ENCODE assay signal across 8 cellular contexts in genomic region chr22:36528336-36528735, GRCh38. TPM values are rescaled to one million over a fixed set of nuclear protein-coding genes. Genes with fewer than 3 reads are reported as not detected.
DNase-seq lines count a peak whose midpoint lies in the region; ATAC-seq and TF ChIP-seq lines count a peak whose summit lies in the region.

No MANE protein-coding gene starts in this region.

- POLR2A ChIA-PET in activated CD4-positive, alpha-beta T cell treated with anti-CD3 and anti-CD28 coated beads, Interleukin-2, amount 10 ng/mL, durations not matched to agents 7 days and 5 days (lab: Charles Lee) = interaction anchor here (0.6 kb wide), 1 partner anchor 197 kb away, joined by 5 read pairs; no protein-coding TSS in a partner anchor
- POLR2A ChIA-PET in activated CD8-positive, alpha-beta T cell treated with anti-CD3 and anti-CD28 coated beads, Interleukin-2, amount 10 ng/mL, durations not matched to agents 7 days and 5 days (lab: Charles Lee) = interaction anchor here (0.6 to 2.4 kb wide), 5 partner anchors 18 to 557 kb away, joined by 3 to 13 read pairs (median 4); partner anchors contain the start of gene FOXRED2

- no peaks in the 10 kb centered on the region for H3K9me3 ChIP-seq in left ventricle myocardium inferior (replicated peaks)

- H3K27ac ChIP-seq in left ventricle myocardium inferior (replicated peaks) = peak overlapping the region; percentile 94

- peak overlapping the region; percentile 100 for H3K27ac Mint-ChIP-seq in activated CD4-positive, alpha-beta T cell treated with anti-CD3 and anti-CD28 coated beads, Interleukin-2, amount 10 ng/mL, durations not matched to agents 7 days and 5 days
- peak overlapping the region; percentile 99 for H3K27ac Mint-ChIP-seq in activated CD8-positive, alpha-beta T cell treated with anti-CD3 and anti-CD28 coated beads, Interleukin-2, amount 10 ng/mL, durations not matched to agents 7 days and 5 days

- H3K4me1 Mint-ChIP-seq in activated CD4-positive, alpha-beta T cell treated with anti-CD3 and anti-CD28 coated beads, Interleukin-2, amount 10 ng/mL, durations not matched to agents 7 days and 5 days = peaks cover 34% of the 10 kb centered on the region
- H3K4me1 Mint-ChIP-seq in activated CD8-positive, alpha-beta T cell treated with anti-CD3 and anti-CD28 coated beads, Interleukin-2, amount 10 ng/mL, durations not matched to agents 7 days and 5 days (ENCODE audit: low read depth) = peaks cover 28% of the 10 kb centered on the region

- no peaks in the 10 kb centered on the region for H3K27me3 Mint-ChIP-seq in activated CD4-positive, alpha-beta T cell treated with anti-CD3 and anti-CD28 coated beads, Interleukin-2, amount 10 ng/mL, durations not matched to agents 7 days and 5 days
- no peaks in the 10 kb centered on the region for H3K27me3 Mint-ChIP-seq in activated CD8-positive, alpha-beta T cell treated with anti-CD3 and anti-CD28 coated beads, Interleukin-2, amount 10 ng/mL, durations not matched to agents 7 days and 5 days (ENCODE audit: low read depth)

- peaks cover 36% of the 10 kb centered on the region for H3K36me3 Mint-ChIP-seq in activated CD4-positive, alpha-beta T cell treated with anti-CD3 and anti-CD28 coated beads, Interleukin-2, amount 10 ng/mL, durations not matched to agents 7 days and 5 days (ENCODE audit: low read depth)
- H3K36me3 Mint-ChIP-seq in activated CD8-positive, alpha-beta T cell treated with anti-CD3 and anti-CD28 coated beads, Interleukin-2, amount 10 ng/mL, durations not matched to agents 7 days and 5 days (ENCODE audit: low read depth) = peaks cover 36% of the 10 kb centered on the region

- H3K27me3 ChIP-seq in left ventricle myocardium inferior (ENCODE audit: low read depth) = no peaks in the 10 kb centered on the region

- no peak for TF ChIP-seq CTCF in left ventricle myocardium inferior (IDR thresholded peaks at IDR 0.05; ENCODE audit: borderline replicate concordance)

- CTCF ChIA-PET in activated CD4-positive, alpha-beta T cell treated with anti-CD3 and anti-CD28 coated beads, Interleukin-2, amount 10 ng/mL, durations not matched to agents 7 days and 5 days (lab: Charles Lee) = interaction anchor here (0.8 to 2.2 kb wide), 5 partner anchors 10 to 52 kb away, joined by 3 to 8 read pairs (median 4); no protein-coding TSS in a partner anchor
- CTCF ChIA-PET in activated CD8-positive, alpha-beta T cell treated with anti-CD3 and anti-CD28 coated beads, Interleukin-2, amount 10 ng/mL, durations not matched to agents 7 days and 5 days (lab: Charles Lee) = interaction anchor here (0.9 to 3.0 kb wide), 5 partner anchors 17 to 328 kb away, joined by 3 to 13 read pairs (median 3); partner anchors contain the start of gene FOXRED2

- no peak for DNase-seq in activated CD4-positive, alpha-beta T cell treated with anti-CD3 and anti-CD28 coated beads, Interleukin-2, amount 10 ng/mL, durations not matched to agents 7 days and 5 days
- DNase-seq in activated CD4-positive, alpha-beta T cell treated with anti-CD3 and anti-CD28 coated beads, Interleukin-2, amount 50 U/mL, for 4 hours = no peak
- no peak for DNase-seq in activated CD8-positive, alpha-beta T cell treated with anti-CD3 and anti-CD28 coated beads, Interleukin-2, amount 10 ng/mL, durations not matched to agents 7 days and 5 days
- DNase-seq in left ventricle myocardium inferior = no peak
- DNase-seq in skeletal muscle cell (ENCODE audit: low read depth) = no peak
- no peak for DNase-seq in activated CD4-positive, CD25-positive, alpha-beta regulatory T cell treated with anti-CD3 and anti-CD28 coated beads, Interleukin-2, amount 50 U/mL, for 72 hours
- no peak for DNase-seq in amygdala (lab: John Stamatoyannopoulos, UW)

- H3K4me3 Mint-ChIP-seq in activated CD4-positive, alpha-beta T cell treated with anti-CD3 and anti-CD28 coated beads, Interleukin-2, amount 10 ng/mL, durations not matched to agents 7 days and 5 days = peak overlapping the region; percentile 95
- peak overlapping the region; percentile 91 for H3K4me3 Mint-ChIP-seq in activated CD8-positive, alpha-beta T cell treated with anti-CD3 and anti-CD28 coated beads, Interleukin-2, amount 10 ng/mL, durations not matched to agents 7 days and 5 days

- peak overlapping the region; percentile 76 for H3K4me3 ChIP-seq in left ventricle myocardium inferior
- H3K4me3 ChIP-seq in skeletal muscle cell (ENCODE audit: low read depth, low read length) = peak overlapping the region; percentile 82

- H3K9me3 Mint-ChIP-seq in activated CD4-positive, alpha-beta T cell treated with anti-CD3 and anti-CD28 coated beads, Interleukin-2, amount 10 ng/mL, durations not matched to agents 7 days and 5 days = no peaks in the 10 kb centered on the region
- H3K9me3 Mint-ChIP-seq in activated CD8-positive, alpha-beta T cell treated with anti-CD3 and anti-CD28 coated beads, Interleukin-2, amount 10 ng/mL, durations not matched to agents 7 days and 5 days (ENCODE audit: insufficient read depth) = no peaks in the 10 kb centered on the region

- peaks cover 37% of the 10 kb centered on the region for H3K36me3 ChIP-seq in left ventricle myocardium inferior

- ATAC-seq in activated CD8-positive, alpha-beta T cell treated with anti-CD3 and anti-CD28 coated beads, Interleukin-2, amount 10 ng/mL, durations not matched to agents 7 days and 5 days = no peak
- no peak for ATAC-seq in GM18858 (IDR thresholded peaks at IDR 0.05; ENCODE audit: unreplicated experiment)

- intact Hi-C loops in left ventricle myocardium inferior (cut with micrococcal nuclease) = no loop called here

- peaks cover 25% of the 10 kb centered on the region for H3K4me1 ChIP-seq in left ventricle myocardium inferior

RNA-seq across cellular contexts. Expression of gene EIF3D, which starts 0.6 kb away (rescaled TPM):
- 100 to 1,000 TPM; 189 to 194 TPM for total RNA-seq in activated CD4-positive, alpha-beta T cell treated with anti-CD3 and anti-CD28 coated beads, Interleukin-2, amount 10 ng/mL, durations not matched to agents 7 days and 5 days
- total RNA-seq in activated CD8-positive, alpha-beta T cell treated with anti-CD3 and anti-CD28 coated beads, Interleukin-2, amount 10 ng/mL, durations not matched to agents 7 days and 5 days = 100 to 1,000 TPM; 186 to 190 TPM
- 75.4 TPM for total RNA-seq in left ventricle myocardium inferior

RNA-seq across cellular contexts. Expression of gene FOXRED2, which starts 21.5 kb away (rescaled TPM):
- total RNA-seq in activated CD4-positive, alpha-beta T cell treated with anti-CD3 and anti-CD28 coated beads, Interleukin-2, amount 10 ng/mL, durations not matched to agents 7 days and 5 days = 10 to 100 TPM; 14.3 to 17.1 TPM
- 10 to 100 TPM; 19.0 to 20.3 TPM for total RNA-seq in activated CD8-positive, alpha-beta T cell treated with anti-CD3 and anti-CD28 coated beads, Interleukin-2, amount 10 ng/mL, durations not matched to agents 7 days and 5 days
- total RNA-seq in left ventricle myocardium inferior = 9.8 TPM

RNA-seq across cellular contexts. Expression of gene TXN2, which starts 46.9 kb away (rescaled TPM):
- total RNA-seq in activated CD4-positive, alpha-beta T cell treated with anti-CD3 and anti-CD28 coated beads, Interleukin-2, amount 10 ng/mL, durations not matched to agents 7 days and 5 days = 10 to 100 TPM; 74.3 to 75.5 TPM
- 10 to 100 TPM; 74.1 to 78.4 TPM for total RNA-seq in activated CD8-positive, alpha-beta T cell treated with anti-CD3 and anti-CD28 coated beads, Interleukin-2, amount 10 ng/mL, durations not matched to agents 7 days and 5 days
- 113 TPM for total RNA-seq in left ventricle myocardium inferior
